In the genomic region with DNA sequence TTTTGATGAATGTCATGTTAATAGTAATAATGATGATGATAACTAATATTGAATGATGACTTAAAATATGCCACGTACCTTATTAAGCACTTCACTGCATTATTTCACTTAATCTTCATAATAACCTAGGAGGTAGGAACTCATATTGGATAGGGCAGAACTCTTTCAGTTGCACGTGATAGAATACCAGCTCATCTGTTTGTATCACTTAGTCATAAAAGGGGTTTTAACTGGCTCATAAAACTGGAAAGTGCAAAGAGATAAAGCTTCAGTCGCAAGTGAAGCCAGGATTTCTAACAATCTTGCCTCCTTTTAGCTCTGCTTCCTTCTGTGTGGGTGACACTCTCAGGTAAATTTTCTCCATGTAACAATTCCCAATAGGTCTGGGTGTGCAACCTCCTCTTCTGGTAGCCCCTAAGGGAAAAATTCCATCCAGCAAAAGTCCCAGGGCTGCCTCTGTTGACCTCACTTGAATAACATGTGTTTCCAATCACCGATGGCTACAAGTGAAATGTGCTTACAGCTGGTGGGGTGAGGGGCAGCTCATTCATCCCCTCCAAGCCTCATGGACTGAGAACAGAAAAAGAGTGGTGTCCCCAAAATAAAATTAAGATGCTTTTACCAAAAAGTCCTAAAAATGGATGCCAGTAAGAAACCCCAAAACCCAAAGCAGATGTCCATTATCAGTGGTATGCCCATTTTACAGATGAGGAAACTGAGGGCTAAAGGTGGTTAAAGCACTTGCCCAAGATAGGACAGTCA, we compare ENCODE assay signal across 24 cellular contexts. TPM values are rescaled to one million over a fixed set of nuclear protein-coding genes. Genes with fewer than 3 reads are reported as not detected.
A peak's percentile ranks its signal among the peaks of the same experiment; 100 is the strongest.
DNase-seq lines count a peak whose midpoint lies in the region; ATAC-seq and TF ChIP-seq lines count a peak whose summit lies in the region.
"Had no signal": no experiment of that assay in that cellular context is flagged by ENCODE, and none has a peak within 500 bp of the region (broad histone marks: within the 10 kb centered on the region; RNA-seq: fewer than 3 reads in every experiment).

No MANE protein-coding gene starts in this region.

- H3K9me3 Mint-ChIP-seq in HFFc6 (no peaks in the 10 kb centered on the region), chondrocyte (ENCODE audit: low read depth) (peaks cover 2% of the 10 kb centered on the region), osteocyte (ENCODE audit: unreplicated experiment) (no peaks in the 10 kb centered on the region)
- H3K9me3 Mint-ChIP-seq: H9; natural killer cell treated with Interleukin-12 subunit alpha and Interleukin-12 subunit beta and Interleukin-15 and Interleukin-18, amount 100 ng/mL, for 72 hours had no signal

- TF ChIP-seq CTCF in AG09309 (IDR thresholded peaks at IDR 0.05; ENCODE audit: control insufficient read depth, insufficient read depth, low read depth, low read length, missing control alignments) (no peak), HFFc6 (IDR thresholded peaks at IDR 0.05) (no peak), chondrocyte (IDR thresholded peaks at IDR 0.05) (no peak), osteocyte (IDR thresholded peaks at IDR 0.05) (no peak)

- peak; percentile 82 for ATAC-seq in left colon
- ATAC-seq in GM19455 (IDR thresholded peaks at IDR 0.05; ENCODE audit: unreplicated experiment) = no peak
- no peak for ATAC-seq in HG03432 (IDR thresholded peaks at IDR 0.05; ENCODE audit: unreplicated experiment)
- ATAC-seq: A549; gastrocnemius medialis; natural killer cell treated with Interleukin-12 subunit alpha and Interleukin-12 subunit beta and Interleukin-15 and Interleukin-18, amount 100 ng/mL, for 72 hours; stimulated activated memory B cell treated with anti-CD40 and anti-IgM and Interleukin-4, amounts not matched to agents 10 μg/mL and 1 μg/mL and 100 μg/mL, for 72 hours had no signal

- DNase-seq in AG09309 (ENCODE audit: low read depth) (peak; percentile 20), HFFc6 (peak; percentile 50), chondrocyte (ENCODE audit: low spot score) (no peak), left colon (no peak), osteocyte (ENCODE audit: extremely low spot score, unreplicated experiment) (no peak), T-helper 2 cell (no peak)
- DNase-seq: activated T-cell treated with anti-CD3 and anti-CD28 coated beads, Interleukin-2, amount 50 U/mL, for 48 hours; brain microvascular endothelial cell; cortex of kidney; DMS 273 treated with DMSO at 0.1 percent for 48 hours; gastrocnemius medialis; H9; MM.1S; NCI-H2171 treated with DMSO at 0.1 percent for 48 hours; NCI-H69; SW 1271 had no signal

- intact Hi-C loops in left colon (cut with DNase I, micrococcal nuclease) = no loop called here

- no peak overlapping the region; the same call in 1 of the 2 replicates for H3K27ac Mint-ChIP-seq in HFFc6
- H3K27ac Mint-ChIP-seq in chondrocyte (ENCODE audit: unreplicated experiment) = peak overlapping the region; percentile 18
- no peak overlapping the region for H3K27ac Mint-ChIP-seq in osteocyte (ENCODE audit: unreplicated experiment)
- H3K27ac Mint-ChIP-seq: activated naive CD8-positive, alpha-beta T cell; H9; memory B cell; natural killer cell treated with Interleukin-12 subunit alpha and Interleukin-12 subunit beta and Interleukin-15 and Interleukin-18, amount 100 ng/mL, for 72 hours; stimulated activated memory B cell treated with anti-CD40 and anti-IgM and Interleukin-4, amounts not matched to agents 10 μg/mL and 1 μg/mL and 100 μg/mL, for 72 hours had no signal

- H3K4me1 Mint-ChIP-seq in HFFc6 (ENCODE audit: low read depth) (peaks cover 25% of the 10 kb centered on the region), chondrocyte (ENCODE audit: low read depth) (peaks cover 39% of the 10 kb centered on the region), osteocyte (ENCODE audit: unreplicated experiment) (peaks cover 17% of the 10 kb centered on the region)
- H3K4me1 Mint-ChIP-seq: memory B cell; stimulated activated memory B cell treated with anti-CD40 and anti-IgM and Interleukin-4, amounts not matched to agents 10 μg/mL and 1 μg/mL and 100 μg/mL, for 72 hours had no signal

- H3K27me3 Mint-ChIP-seq in HFFc6 (ENCODE audit: insufficient read depth) (peaks cover 12% of the 10 kb centered on the region), chondrocyte (ENCODE audit: low read depth) (no peaks in the 10 kb centered on the region), osteocyte (ENCODE audit: unreplicated experiment) (peaks cover 6% of the 10 kb centered on the region)

- no peaks in the 10 kb centered on the region for H3K36me3 Mint-ChIP-seq in HFFc6 (ENCODE audit: low read depth)
- peaks cover 9% of the 10 kb centered on the region for H3K36me3 Mint-ChIP-seq in chondrocyte (ENCODE audit: low read depth)
- H3K36me3 Mint-ChIP-seq in osteocyte (ENCODE audit: unreplicated experiment) = no peaks in the 10 kb centered on the region
- H3K36me3 Mint-ChIP-seq: memory B cell; natural killer cell treated with Interleukin-12 subunit alpha and Interleukin-12 subunit beta and Interleukin-15 and Interleukin-18, amount 100 ng/mL, for 72 hours; stimulated activated memory B cell treated with anti-CD40 and anti-IgM and Interleukin-4, amounts not matched to agents 10 μg/mL and 1 μg/mL and 100 μg/mL, for 72 hours had no signal

- H3K4me3 Mint-ChIP-seq in HFFc6 (no peak overlapping the region; the same call in 1 of the 2 replicates), chondrocyte (ENCODE audit: unreplicated experiment) (no peak overlapping the region), osteocyte (ENCODE audit: unreplicated experiment) (no peak overlapping the region)
- H3K4me3 Mint-ChIP-seq: activated naive CD8-positive, alpha-beta T cell; H9; memory B cell; natural killer cell treated with Interleukin-12 subunit alpha and Interleukin-12 subunit beta and Interleukin-15 and Interleukin-18, amount 100 ng/mL, for 72 hours; stimulated activated memory B cell treated with anti-CD40 and anti-IgM and Interleukin-4, amounts not matched to agents 10 μg/mL and 1 μg/mL and 100 μg/mL, for 72 hours had no signal

- H3K4me3 ChIP-seq in AG09309 (ENCODE audit: control insufficient read depth, low read depth, low read length) = no peak overlapping the region
- H3K4me3 ChIP-seq: A549, gastrocnemius medialis had no signal

RNA-seq across cellular contexts. Expression of gene GXYLT2, which starts 9.3 kb away (rescaled TPM):
- 1 to 10 TPM; 2.0 to 4.2 (median 2.8) TPM for total RNA-seq in HFFc6 (2021; fragmentation: NEBNext Ultra II Directional; extraction: Animal tissue kit (Norgen Biotek cat#: 25700))
- total RNA-seq in chondrocyte (93.0 to 140 TPM (median 99.3 TPM) in 3 replicates), left colon (10 to 100 TPM in 1 of 2 donors, 1 to 10 TPM in 1; 3.3 to 12.6 TPM), osteocyte (6.5 and 7.8 TPM in 2 replicates)
- total RNA-seq: activated CD8-positive, alpha-beta memory T cell treated with anti-CD3 and anti-CD28 coated beads for 36 hours; natural killer cell treated with Interleukin-12 subunit alpha and Interleukin-12 subunit beta and Interleukin-15 and Interleukin-18, amount 100 ng/mL, for 72 hours had no signal

RNA-seq across cellular contexts. Expression of gene SHQ1, which starts 48.9 kb away (rescaled TPM):
- 10 to 100 TPM; 18.4 to 21.1 (median 20.2) TPM for total RNA-seq in HFFc6 (2021; fragmentation: NEBNext Ultra II Directional; extraction: Animal tissue kit (Norgen Biotek cat#: 25700))
- total RNA-seq in chondrocyte = 14.8 to 27.5 TPM (median 16.5 TPM) in 3 replicates
- 10 to 100 TPM; 21.5 to 22.0 TPM for total RNA-seq in left colon
- 18.0 and 19.2 TPM in 2 replicates for total RNA-seq in osteocyte

Comparison
In these comparisons a context has a peak if more than half of its experiments do, and no peak if none do; other contexts are left out.
1. DNase-seq: peak in AG09309 (single experiment) and HFFc6 (single experiment); none in chondrocyte (single experiment), left colon (0 of 2), osteocyte (single experiment) and T-helper 2 cell (0 of 5).